8 cellular contexts compared by ENCODE assay signal in genomic region chr12:122079532-122080081, GRCh38. TPM values are rescaled to one million over a fixed set of nuclear protein-coding genes. Genes with fewer than 3 reads are reported as not detected.
DNase-seq lines count a peak whose midpoint lies in the region; ATAC-seq and TF ChIP-seq lines count a peak whose summit lies in the region.

No MANE protein-coding gene starts in this region.

- TF ChIP-seq CTCF in 22Rv1 (IDR thresholded peaks at IDR 0.05), result no peak
- TF ChIP-seq CTCF in GM23338 (conservative IDR thresholded peaks at IDR 0.05; ENCODE audit: low read depth in 2 of 2), result no peak
- TF ChIP-seq CTCF in WI38 (IDR thresholded peaks at IDR 0.05; ENCODE audit: low read depth, low read length), result no peak
- TF ChIP-seq CTCF in left ventricle myocardium inferior (IDR thresholded peaks at IDR 0.05; ENCODE audit: borderline replicate concordance), result no peak
- TF ChIP-seq CTCF in smooth muscle cell (IDR thresholded peaks at IDR 0.05; ENCODE audit: borderline replicate concordance, insufficient read depth, poor library complexity, severe bottlenecking), result no peak

- H3K9me3 Mint-ChIP-seq in GM23338, result no peaks in the 10 kb centered on the region; the same call in 2 of the 3 replicates

- 0 out of 2 replicates have a peak overlapping the region, but pooled peaks have one; percentile 47 for H2AFZ ChIP-seq in GM23338
- H2AFZ ChIP-seq in smooth muscle cell (ENCODE audit: low read depth), result no peak overlapping the region

- H3K4me1 Mint-ChIP-seq in GM23338, result peaks cover 25% of the 10 kb centered on the region

- ATAC-seq in GM23338, result peak; percentile 5
- no peak for ATAC-seq in HG03280 (IDR thresholded peaks at IDR 0.05; ENCODE audit: unreplicated experiment)
- no peak for ATAC-seq in HG02642 (IDR thresholded peaks at IDR 0.05; ENCODE audit: poor library complexity, unreplicated experiment)

- peak overlapping the region; percentile 83 for H3K4me3 Mint-ChIP-seq in GM23338

- H4K20me1 ChIP-seq in GM23338 (replicated peaks; ENCODE audit: insufficient read depth), result peaks cover 17% of the 10 kb centered on the region; the same call in 1 of the 2 replicates
- H4K20me1 ChIP-seq in smooth muscle cell (ENCODE audit: low read depth), result peaks cover 34% of the 10 kb centered on the region

- H3K27me3 ChIP-seq in GM23338 (ENCODE audit: insufficient read depth), result peaks cover 21% of the 10 kb centered on the region
- H3K27me3 ChIP-seq in left ventricle myocardium inferior (ENCODE audit: low read depth), result no peaks in the 10 kb centered on the region
- H3K27me3 ChIP-seq in smooth muscle cell (ENCODE audit: low read depth), result no peaks in the 10 kb centered on the region

- H3K27ac Mint-ChIP-seq in GM23338, result no peak overlapping the region

- H3K9me2 ChIP-seq in GM23338 (ENCODE audit: insufficient read depth), result no peaks in the 10 kb centered on the region

- peak overlapping the region; percentile 85 for H3K9ac ChIP-seq in smooth muscle cell (ENCODE audit: low read depth)

- H3F3A ChIP-seq in GM23338 (replicated peaks; ENCODE audit: low read depth) (0 out of 2 replicates have a peak, but pooled peaks cover 3% of the 10 kb centered on the region), smooth muscle cell (ENCODE audit: low read depth) (peaks cover 19% of the 10 kb centered on the region)

- H3K36me3 ChIP-seq in GM23338 (ENCODE audit: insufficient read depth) (no peaks in the 10 kb centered on the region), left ventricle myocardium inferior (peaks cover 5% of the 10 kb centered on the region), smooth muscle cell (ENCODE audit: low read depth) (no peaks in the 10 kb centered on the region)

- H3K9me3 ChIP-seq in left ventricle myocardium inferior (replicated peaks) (no peaks in the 10 kb centered on the region), smooth muscle cell (replicated peaks; ENCODE audit: low read depth) (no peaks in the 10 kb centered on the region)

- H3K4me3 ChIP-seq in GM23338 (peak overlapping the region; percentile 72), WI38 (ENCODE audit: low read depth, low read length) (peak overlapping the region; percentile 74), left ventricle myocardium inferior (peak overlapping the region; percentile 91), smooth muscle cell (peak overlapping the region; percentile 67)

- intact Hi-C loops in left ventricle myocardium inferior (cut with micrococcal nuclease), result no loop called here

- DNase-seq in GM23338 (ENCODE audit: low spot score) (no peak), left ventricle myocardium inferior (no peak), smooth muscle cell (lab: John Stamatoyannopoulos, UW; ENCODE audit: unreplicated experiment) (no peak)
- no peak for DNase-seq in effector CD8-positive, alpha-beta T cell (lab: John Stamatoyannopoulos, UW)

- H3K4me2 ChIP-seq in GM23338 (peak overlapping the region; percentile 82), smooth muscle cell (peak overlapping the region; percentile 91)

- H3K27ac ChIP-seq in 22Rv1, result peak overlapping the region; percentile 73
- no peak overlapping the region for H3K27ac ChIP-seq in GM23338 (ENCODE audit: low read depth)
- peak overlapping the region; percentile 91 for H3K27ac ChIP-seq in left ventricle myocardium inferior (replicated peaks)
- H3K27ac ChIP-seq in smooth muscle cell (ENCODE audit: low read depth), result peak overlapping the region; percentile 97

- WGBS in smooth muscle cell (ENCODE audit: low lambda C conversion rate), result 7% methylated on average over 13 of the region's 13 CpGs

- H3K79me2 ChIP-seq in GM23338 (replicated peaks; ENCODE audit: insufficient read depth) (peaks cover 40% of the 10 kb centered on the region), smooth muscle cell (ENCODE audit: low read depth) (peaks cover 47% of the 10 kb centered on the region)

- peaks cover 26% of the 10 kb centered on the region; the same call in 1 of the 2 replicates for H3K4me1 ChIP-seq in GM23338 (ENCODE audit: insufficient read depth)
- peaks cover 62% of the 10 kb centered on the region for H3K4me1 ChIP-seq in left ventricle myocardium inferior
- peaks cover 32% of the 10 kb centered on the region for H3K4me1 ChIP-seq in smooth muscle cell (ENCODE audit: low read depth)

- H3K36me3 Mint-ChIP-seq in GM23338 (ENCODE audit: low read depth), result no peaks in the 10 kb centered on the region; the same call in 2 of the 3 replicates

- H3K27me3 Mint-ChIP-seq in GM23338 (ENCODE audit: insufficient read depth, low read depth, poor library complexity), result peaks cover 19% of the 10 kb centered on the region

TF ChIP-seq in GM23338, 12 proteins besides CTCF, POLR2A, EP300 and RAD21 (continues in another document):
- TF ChIP-seq EZH2 (IDR thresholded peaks at IDR 0.05; ENCODE audit: low read depth, unreplicated experiment) (no peak), ZNF331 (CRISPR knock-in tag; IDR thresholded peaks at IDR 0.05; ENCODE audit: low read depth) (no peak), ZNF462 (CRISPR knock-in tag; IDR thresholded peaks at IDR 0.05) (no peak), JUNB (IDR thresholded peaks at IDR 0.05; ENCODE audit: unreplicated experiment) (no peak), CREB1 (CRISPR knock-in tag; IDR thresholded peaks at IDR 0.05; ENCODE audit: low read depth) (no peak), NANOG (IDR thresholded peaks at IDR 0.05; ENCODE audit: borderline replicate concordance) (no peak)

RNA-seq across cellular contexts. Expression of gene MLXIP, which starts 1.1 kb away (rescaled TPM):
- 20.5 and 23.0 TPM in 2 replicates for total RNA-seq in GM23338 (2014; rRNA removed; shearing (Covaris generic))
- polyA plus RNA-seq in GM23338 (2016; fragmentation: Nextera tagmentation; extraction: Ambion mirVana) (16.2 and 21.0 TPM in 2 replicates), smooth muscle cell (15.3 and 24.7 TPM in 2 replicates)
- total RNA-seq in left ventricle myocardium inferior (16.7 TPM), smooth muscle cell (7.6 and 11.8 TPM in 2 replicates)

RNA-seq across cellular contexts. Expression of gene BCL7A, which starts 57.9 kb away (rescaled TPM):
- 9.9 and 12.7 TPM in 2 replicates for total RNA-seq in GM23338 (2014; rRNA removed; shearing (Covaris generic))
- polyA plus RNA-seq in GM23338 (2016; fragmentation: Nextera tagmentation; extraction: Ambion mirVana), result 14.9 and 18.0 TPM in 2 replicates
- 11.2 TPM for total RNA-seq in left ventricle myocardium inferior
- total RNA-seq in smooth muscle cell, result 2.7 and 4.3 TPM in 2 replicates
- 3.0 and 5.7 TPM in 2 replicates for polyA plus RNA-seq in smooth muscle cell
